ENCODE assay signal across 23 cellular contexts in genomic region chr12:98317939-98318899, GRCh38.
DNase-seq lines count a peak whose midpoint lies in the region; ATAC-seq, FAIRE-seq and TF ChIP-seq lines count a peak whose summit lies in the region.
"Had no signal": no experiment of that assay in that cellular context is flagged by ENCODE, and none has a peak within 500 bp of the region (broad histone marks: within the 10 kb centered on the region; RNA-seq: fewer than 3 reads in every experiment).

No MANE protein-coding gene starts in this region.

- peaks cover 18% of the 10 kb centered on the region for H3K4me1 ChIP-seq in OCI-LY7 (ENCODE audit: insufficient read depth, low read length, poor library complexity, severe bottlenecking)
- no peaks in the 10 kb centered on the region for H3K4me1 ChIP-seq in pancreas
- H3K4me1 ChIP-seq: BE2C, Peyer's patch had no signal

- H3K27me3 ChIP-seq in pancreas, result no peaks in the 10 kb centered on the region
- H3K27me3 ChIP-seq: BE2C, Peyer's patch had no signal

- 48 to 60% methylated on average over 6 of the region's 6 CpGs for WGBS in pancreas, 2 donors

- H3K36me3 ChIP-seq in OCI-LY7 (ENCODE audit: insufficient read depth, low read length) (no peaks in the 10 kb centered on the region), pancreas (no peaks in the 10 kb centered on the region)
- H3K36me3 ChIP-seq: BE2C, Peyer's patch had no signal

- intact Hi-C loops in OCI-LY7 (cut with micrococcal nuclease; ENCODE audit: unreplicated experiment), result no loop called here
- intact Hi-C loops in pancreas (cut with DNase I), result no loop called here

- H3K36me3 Mint-ChIP-seq in activated CD8-positive, alpha-beta memory T cell treated with anti-CD3 and anti-CD28 coated beads, Interleukin-2, amount 10 ng/mL, durations not matched to agents 7 days and 5 days, result no peaks in the 10 kb centered on the region
- H3K36me3 Mint-ChIP-seq: CD14-positive monocyte; CD8-positive, alpha-beta memory T cell had no signal

- H3K27ac ChIP-seq in OCI-LY7 (ENCODE audit: low read depth, low read length, poor library complexity, severe bottlenecking) (no peak overlapping the region), pancreas (no peak overlapping the region)
- H3K27ac ChIP-seq: Peyer's patch had no signal

- H3K79me2 ChIP-seq in OCI-LY7 (ENCODE audit: insufficient read depth, low read depth, low read length), result no peaks in the 10 kb centered on the region

- no peak overlapping the region for H3K4me3 ChIP-seq in OCI-LY7 (ENCODE audit: low read depth, low read length, poor library complexity, severe bottlenecking)
- no peak overlapping the region for H3K4me3 ChIP-seq in pancreas
- H3K4me3 ChIP-seq: Peyer's patch had no signal

- peaks cover 6% of the 10 kb centered on the region for H3K27me3 Mint-ChIP-seq in activated CD8-positive, alpha-beta memory T cell treated with anti-CD3 and anti-CD28 coated beads, Interleukin-2, amount 10 ng/mL, durations not matched to agents 7 days and 5 days

- H3K9me3 ChIP-seq in OCI-LY7 (ENCODE audit: low read length) (no peaks in the 10 kb centered on the region), pancreas (no peaks in the 10 kb centered on the region)
- H3K9me3 ChIP-seq: BE2C, Peyer's patch had no signal

- CTCF ChIA-PET in OCI-LY7 (lab: Charles Lee; ENCODE audit: unreplicated experiment), result no interaction called here
- CTCF ChIA-PET in activated CD8-positive, alpha-beta memory T cell treated with anti-CD3 and anti-CD28 coated beads, Interleukin-2, amount 10 ng/mL, durations not matched to agents 7 days and 5 days (lab: Charles Lee), result no interaction called here

- H3K4me2 ChIP-seq in OCI-LY7 (ENCODE audit: low read length), result peak overlapping the region; percentile 39

- no peak overlapping the region for H3K27ac Mint-ChIP-seq in activated CD8-positive, alpha-beta memory T cell treated with anti-CD3 and anti-CD28 coated beads, Interleukin-2, amount 10 ng/mL, durations not matched to agents 7 days and 5 days
- H3K27ac Mint-ChIP-seq: CD14-positive monocyte; CD8-positive, alpha-beta memory T cell had no signal

- peak; percentile 49 for ATAC-seq in GM19463 (IDR thresholded peaks at IDR 0.05; ENCODE audit: unreplicated experiment)
- ATAC-seq in pancreas, result no peak
- ATAC-seq in activated CD8-positive, alpha-beta memory T cell treated with anti-CD3 and anti-CD28 coated beads, Interleukin-2, amount 10 ng/mL, durations not matched to agents 7 days and 5 days, result no peak
- no peak for ATAC-seq in HG03196 (IDR thresholded peaks at IDR 0.05; ENCODE audit: unreplicated experiment)

- no peaks in the 10 kb centered on the region for H3K4me1 Mint-ChIP-seq in activated CD8-positive, alpha-beta memory T cell treated with anti-CD3 and anti-CD28 coated beads, Interleukin-2, amount 10 ng/mL, durations not matched to agents 7 days and 5 days
- H3K4me1 Mint-ChIP-seq: CD14-positive monocyte; CD8-positive, alpha-beta memory T cell had no signal

- H3K4me3 Mint-ChIP-seq in activated CD8-positive, alpha-beta memory T cell treated with anti-CD3 and anti-CD28 coated beads, Interleukin-2, amount 10 ng/mL, durations not matched to agents 7 days and 5 days, result no peak overlapping the region
- H3K4me3 Mint-ChIP-seq: CD14-positive monocyte; CD8-positive, alpha-beta memory T cell had no signal

- FAIRE-seq in pancreas (lab: Jason Lieb, UNC), result peak; percentile 9
- FAIRE-seq: H54 had no signal

- TF ChIP-seq CTCF in OCI-LY7 (conservative IDR thresholded peaks at IDR 0.05; ENCODE audit: low read length), result no peak
- TF ChIP-seq CTCF in pancreas (IDR thresholded peaks at IDR 0.05), result no peak

- H3K9me3 Mint-ChIP-seq in activated CD8-positive, alpha-beta memory T cell treated with anti-CD3 and anti-CD28 coated beads, Interleukin-2, amount 10 ng/mL, durations not matched to agents 7 days and 5 days (ENCODE audit: low read depth), result no peaks in the 10 kb centered on the region

- H3K9me2 ChIP-seq in OCI-LY7 (ENCODE audit: insufficient read depth, low read length), result no peaks in the 10 kb centered on the region

- H2AFZ ChIP-seq in OCI-LY7 (ENCODE audit: low read length), result peak overlapping the region; percentile 79

- DNase-seq in DMS79 (lab: John Stamatoyannopoulos, UW), result peak; percentile 23
- DNase-seq in OCI-LY7 (ENCODE audit: low spot score), result peak; percentile 10
- DNase-seq in pancreas, result no peak
- DNase-seq in NCI-H1694 treated with DMSO at 0.1 percent for 48 hours (lab: John Stamatoyannopoulos, UW), result no peak
- DNase-seq in activated CD8-positive, alpha-beta memory T cell treated with anti-CD3 and anti-CD28 coated beads, Interleukin-2, amount 10 ng/mL, durations not matched to agents 7 days and 5 days, result no peak
- DNase-seq: 8988T; ACHN; BE2C; CD8-positive, alpha-beta memory T cell; DMS 273 treated with DMSO at 0.1 percent for 48 hours; DND-41; KBM-7; NCI-H1105 treated with DMSO at 0.1 percent for 48 hours; NCI-H146; NCI-H2029; NCI-H2227 treated with DMSO at 0.1 percent for 48 hours; NCI-H526 treated with DMSO at 0.1 percent for 48 hours; Peyer's patch; SHP77 treated with DMSO at 0.1 percent for 48 hours had no signal

- no TSS peak for BruUV-seq in OCI-LY7 (replicated peaks; lab: Mats Ljungman, UMichigan)

- POLR2A ChIA-PET in OCI-LY7 (lab: Charles Lee), result interaction anchor here (0.6 to 1.3 kb wide), 2 partner anchors 17 to 306 kb away, joined by 3 to 6 read pairs; no protein-coding TSS in a partner anchor

- no peaks in the 10 kb centered on the region for H4K20me1 ChIP-seq in OCI-LY7 (ENCODE audit: insufficient read depth, low read length)

Comparison
In these comparisons a context has a peak if more than half of its experiments do, and no peak if none do; other contexts are left out.
1. DNase-seq: peak in DMS79 (single experiment) and OCI-LY7 (single experiment); none in pancreas (0 of 6), NCI-H1694 treated with DMSO at 0.1 percent for 48 hours (single experiment) and activated CD8-positive, alpha-beta memory T cell treated with anti-CD3 and anti-CD28 coated beads, Interleukin-2, amount 10 ng/mL, durations not matched to agents 7 days and 5 days (single experiment).